ENCODE assay signal across 8 cellular contexts in the genomic region with DNA sequence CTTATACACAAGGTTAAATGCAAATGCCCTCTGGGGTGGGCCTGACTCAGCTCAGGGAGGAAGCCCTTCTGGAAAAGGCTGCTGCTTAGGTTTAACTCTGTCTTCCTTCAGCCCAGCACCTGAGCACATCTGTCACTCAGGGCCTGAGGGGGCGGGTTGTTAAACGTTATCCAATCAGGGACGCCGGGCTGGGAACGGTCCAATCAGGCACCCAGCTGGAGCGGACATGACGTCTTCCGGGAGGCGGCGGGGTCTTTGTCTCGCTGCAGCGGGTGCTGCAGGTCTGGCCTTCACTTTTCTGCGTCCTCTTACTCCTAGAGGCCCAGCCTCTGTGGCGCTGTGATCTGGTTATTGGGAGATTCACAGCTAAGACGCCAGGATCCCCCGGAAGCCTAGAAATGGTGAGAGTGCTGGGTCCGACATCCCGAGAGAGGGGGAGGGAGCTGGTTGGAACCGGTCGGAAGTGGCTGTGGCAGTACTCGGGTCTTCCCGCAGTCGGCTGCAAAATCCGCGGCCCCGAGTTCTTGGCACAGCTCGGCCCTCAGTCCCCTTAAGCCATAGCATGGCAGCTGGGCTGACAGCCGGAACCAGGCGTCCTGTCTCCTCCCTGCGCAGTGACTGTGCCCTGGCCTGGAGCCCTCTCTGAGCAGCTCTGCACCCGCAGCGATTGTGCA. TPM values are rescaled to one million over a fixed set of nuclear protein-coding genes. Genes with fewer than 3 reads are reported as not detected.
A peak's percentile ranks its signal among the peaks of the same experiment; 100 is the strongest.
DNase-seq lines count a peak whose midpoint lies in the region; ATAC-seq and TF ChIP-seq lines count a peak whose summit lies in the region.

A gene (plus strand): TSS at position 258 of the 674 bp plus-strand sequence. CDS start 141 bp downstream, at position 399.

- H3K27me3 Mint-ChIP-seq in activated T-helper 2 cell treated with anti-CD3 and anti-CD28 coated beads, Interferon-gamma antibody, Interleukin-2, Interleukin-4, amounts not matched to agents 10 μg/mL and 5 μg/mL and 100 μg/mL, durations not matched to agents 14 hours and 24 hours and 36 hours (ENCODE audit: low read depth): no peaks in the 10 kb centered on the region
- H3K27me3 Mint-ChIP-seq in naive thymus-derived CD8-positive, alpha-beta T cell: no peaks in the 10 kb centered on the region
- no peaks in the 10 kb centered on the region for H3K27me3 Mint-ChIP-seq in stimulated activated naive B cell treated with anti-CD40 and anti-IgM and Interleukin-4, amounts not matched to agents 10 μg/mL and 1 μg/mL and 100 μg/mL, for 72 hours

- peaks cover 11% of the 10 kb centered on the region for H3K4me1 Mint-ChIP-seq in activated T-helper 2 cell treated with anti-CD3 and anti-CD28 coated beads, Interferon-gamma antibody, Interleukin-2, Interleukin-4, amounts not matched to agents 10 μg/mL and 5 μg/mL and 100 μg/mL, durations not matched to agents 14 hours and 24 hours and 36 hours (ENCODE audit: low read depth)
- peaks cover 14 to 39% (median 28%) of the 10 kb centered on the region in 4 donors for H3K4me1 Mint-ChIP-seq in naive thymus-derived CD8-positive, alpha-beta T cell
- peaks cover 12 to 19% of the 10 kb centered on the region in 2 donors for H3K4me1 Mint-ChIP-seq in stimulated activated naive B cell treated with anti-CD40 and anti-IgM and Interleukin-4, amounts not matched to agents 10 μg/mL and 1 μg/mL and 100 μg/mL, for 72 hours

- peak within 1 kb of the TSS; percentile 99 for H3K4me3 Mint-ChIP-seq in activated T-helper 2 cell treated with anti-CD3 and anti-CD28 coated beads, Interferon-gamma antibody, Interleukin-2, Interleukin-4, amounts not matched to agents 10 μg/mL and 5 μg/mL and 100 μg/mL, durations not matched to agents 14 hours and 24 hours and 36 hours (ENCODE audit: low read depth)
- H3K4me3 Mint-ChIP-seq in naive thymus-derived CD8-positive, alpha-beta T cell: peak within 1 kb of the TSS; percentile 96 to 99 (median 98)
- H3K4me3 Mint-ChIP-seq in stimulated activated naive B cell treated with anti-CD40 and anti-IgM and Interleukin-4, amounts not matched to agents 10 μg/mL and 1 μg/mL and 100 μg/mL, for 72 hours: peak within 1 kb of the TSS; percentile 99 to 100

- peaks cover 32% of the 10 kb centered on the region for H3K36me3 Mint-ChIP-seq in activated T-helper 2 cell treated with anti-CD3 and anti-CD28 coated beads, Interferon-gamma antibody, Interleukin-2, Interleukin-4, amounts not matched to agents 10 μg/mL and 5 μg/mL and 100 μg/mL, durations not matched to agents 14 hours and 24 hours and 36 hours (ENCODE audit: low read depth)
- peaks cover 0 to 33% (median 19%) of the 10 kb centered on the region in 3 donors for H3K36me3 Mint-ChIP-seq in naive thymus-derived CD8-positive, alpha-beta T cell
- peaks cover 12 to 22% of the 10 kb centered on the region in 2 donors for H3K36me3 Mint-ChIP-seq in stimulated activated naive B cell treated with anti-CD40 and anti-IgM and Interleukin-4, amounts not matched to agents 10 μg/mL and 1 μg/mL and 100 μg/mL, for 72 hours

- no peak for TF ChIP-seq CTCF in LNCaP clone FGC (IDR thresholded peaks at IDR 0.05; ENCODE audit: control insufficient read depth, extremely low read depth, insufficient read depth)

- peak; percentile 95 for DNase-seq in EL
- DNase-seq in H4 (ENCODE audit: low spot score): peak; percentile 98
- DNase-seq in LNCaP clone FGC (ENCODE audit: low read depth): peak; percentile 90
- peak; percentile 98 for DNase-seq in RPMI8226
- peak; percentile 89 for DNase-seq in activated T-helper 2 cell treated with anti-CD3 and anti-CD28 coated beads, Interferon-gamma antibody, Interleukin-2, Interleukin-4, amounts not matched to agents 10 μg/mL and 5 μg/mL and 100 μg/mL, durations not matched to agents 14 hours and 24 hours and 36 hours (ENCODE audit: low spot score)
- DNase-seq in fibroblast of peridontal ligament (ENCODE audit: extremely low read depth): peak; percentile 90
- DNase-seq in naive thymus-derived CD8-positive, alpha-beta T cell: peak; percentile 84 to 97 (median 94)
- DNase-seq in stimulated activated naive B cell treated with anti-CD40 and anti-IgM and Interleukin-4, amounts not matched to agents 10 μg/mL and 1 μg/mL and 100 μg/mL, for 72 hours: peak; percentile 93

- H3K4me3 ChIP-seq in LNCaP clone FGC (ENCODE audit: low read depth, low read length): peak within 1 kb of the TSS; percentile 71

- peaks cover 8% of the 10 kb centered on the region for H3K9me3 Mint-ChIP-seq in activated T-helper 2 cell treated with anti-CD3 and anti-CD28 coated beads, Interferon-gamma antibody, Interleukin-2, Interleukin-4, amounts not matched to agents 10 μg/mL and 5 μg/mL and 100 μg/mL, durations not matched to agents 14 hours and 24 hours and 36 hours
- no peaks in the 10 kb centered on the region for H3K9me3 Mint-ChIP-seq in naive thymus-derived CD8-positive, alpha-beta T cell
- H3K9me3 Mint-ChIP-seq in stimulated activated naive B cell treated with anti-CD40 and anti-IgM and Interleukin-4, amounts not matched to agents 10 μg/mL and 1 μg/mL and 100 μg/mL, for 72 hours: no peaks in the 10 kb centered on the region

- peak; percentile 98 to 99 for ATAC-seq in naive thymus-derived CD8-positive, alpha-beta T cell
- peak; percentile 99 for ATAC-seq in stimulated activated naive B cell treated with anti-CD40 and anti-IgM and Interleukin-4, amounts not matched to agents 10 μg/mL and 1 μg/mL and 100 μg/mL, for 72 hours (replicated peaks)

- POLR2A ChIA-PET in naive thymus-derived CD8-positive, alpha-beta T cell (lab: Charles Lee): interaction anchor here (0.6 to 2.6 kb wide), 17 partner anchors 10 to 893 kb away, joined by 3 to 21 read pairs (median 4); a partner anchor contains a TSS

- intact Hi-C loops in activated T-helper 2 cell treated with anti-CD3 and anti-CD28 coated beads, Interferon-gamma antibody, Interleukin-2, Interleukin-4, amounts not matched to agents 10 μg/mL and 5 μg/mL and 100 μg/mL, durations not matched to agents 14 hours and 24 hours and 36 hours (cut with micrococcal nuclease): loop anchor here (2.0 to 5.0 kb wide), 5 partner anchors 108 to 488 kb away; a partner anchor contains a TSS

- peak within 1 kb of the TSS; percentile 97 for H3K27ac Mint-ChIP-seq in activated T-helper 2 cell treated with anti-CD3 and anti-CD28 coated beads, Interferon-gamma antibody, Interleukin-2, Interleukin-4, amounts not matched to agents 10 μg/mL and 5 μg/mL and 100 μg/mL, durations not matched to agents 14 hours and 24 hours and 36 hours
- peak within 1 kb of the TSS; percentile 94 to 99 (median 99) for H3K27ac Mint-ChIP-seq in naive thymus-derived CD8-positive, alpha-beta T cell
- peak within 1 kb of the TSS; percentile 100 for H3K27ac Mint-ChIP-seq in stimulated activated naive B cell treated with anti-CD40 and anti-IgM and Interleukin-4, amounts not matched to agents 10 μg/mL and 1 μg/mL and 100 μg/mL, for 72 hours

RNA-seq across cellular contexts. Expression of the gene that starts here (rescaled TPM):
- 5.9 and 6.3 TPM in 2 replicates for total RNA-seq in H4 (2014; rRNA removed; shearing (Covaris generic))
- total RNA-seq in activated T-helper 2 cell treated with anti-CD3 and anti-CD28 coated beads, Interferon-gamma antibody, Interleukin-2, Interleukin-4, amounts not matched to agents 10 μg/mL and 5 μg/mL and 100 μg/mL, durations not matched to agents 14 hours and 24 hours and 36 hours: 7.9 and 8.1 TPM in 2 replicates
- 10 to 100 TPM; 18.3 to 20.4 TPM for total RNA-seq in naive thymus-derived CD8-positive, alpha-beta T cell
- 10 to 100 TPM in 2 of 3 donors, 1 to 10 TPM in 1; 9.2 to 13.0 (median 12.9) TPM for polyA plus RNA-seq in naive thymus-derived CD8-positive, alpha-beta T cell

Comparison
In these comparisons a context has a peak if more than half of its experiments do, and no peak if none do; other contexts are left out.
1. Peak in every context shown above with its lines: DNase-seq, ATAC-seq and H3K4me3 ChIP-seq.